In genomic region chr5:81601912-81602311, GRCh38 we compare ENCODE assay signal across 16 cellular contexts.
A peak's percentile ranks its signal among the peaks of the same experiment; 100 is the strongest.
DNase-seq lines count a peak whose midpoint lies in the region; ATAC-seq, FAIRE-seq and TF ChIP-seq lines count a peak whose summit lies in the region.
"Had no signal": no experiment of that assay in that cellular context is flagged by ENCODE, and none has a peak within 500 bp of the region (broad histone marks: within the 10 kb centered on the region; RNA-seq: fewer than 3 reads in every experiment).

No MANE protein-coding gene starts in this region.

- H3K9me2 ChIP-seq in PC-3 (replicated peaks; ENCODE audit: low read length) = no peaks in the 10 kb centered on the region

- POLR2A ChIA-PET in PC-3 (lab: Charles Lee; ENCODE audit: unreplicated experiment) = interaction anchor here (0.6 kb wide), 2 partner anchors 143 to 155 kb away, joined by 3 read pairs; no protein-coding TSS in a partner anchor

- H3K27ac ChIP-seq in cardiac muscle cell (peak overlapping the region; percentile 9), PC-3 (ENCODE audit: low read length) (no peak overlapping the region)

- H3K9me3 ChIP-seq in cardiac muscle cell (ENCODE audit: low read depth) = no peaks in the 10 kb centered on the region
- H3K9me3 ChIP-seq in PC-3 (ENCODE audit: low read length) = no peaks in the 10 kb centered on the region

- intact Hi-C loops in cardiac septum (cut with DNase I) = no loop called here
- intact Hi-C loops in PC-3 (cut with micrococcal nuclease) = no loop called here

- no peaks in the 10 kb centered on the region for H3K36me3 ChIP-seq in cardiac muscle cell
- H3K36me3 ChIP-seq in PC-3 (ENCODE audit: low read depth, low read length) = no peaks in the 10 kb centered on the region

- no peaks in the 10 kb centered on the region for H3K27me3 ChIP-seq in cardiac muscle cell
- H3K27me3 ChIP-seq in PC-3 (ENCODE audit: low read length) = no peaks in the 10 kb centered on the region

- TF ChIP-seq CTCF in cardiac muscle cell (IDR thresholded peaks at IDR 0.05; ENCODE audit: low read depth, low read length) = no peak
- no peak for TF ChIP-seq CTCF in PC-3 (conservative IDR thresholded peaks at IDR 0.05; ENCODE audit: low read depth, low read length)
- TF ChIP-seq CTCF in fibroblast of mammary gland (conservative IDR thresholded peaks at IDR 0.05; ENCODE audit: control insufficient read depth, insufficient read depth, low read depth, low read length) = no peak

- H3K4me3 ChIP-seq in cardiac muscle cell (no peak overlapping the region), PC-3 (ENCODE audit: low read length) (no peak overlapping the region), fibroblast of mammary gland (ENCODE audit: control insufficient read depth, low read depth, low read length) (no peak overlapping the region)

- H2AFZ ChIP-seq in PC-3 (ENCODE audit: low read length) = no peak overlapping the region

- H3K4me2 ChIP-seq in PC-3 (ENCODE audit: low read length) = no peak overlapping the region

- H3K9ac ChIP-seq in PC-3 (ENCODE audit: low read length) = no peak overlapping the region

- H3F3A ChIP-seq in PC-3 (ENCODE audit: low read length, unreplicated experiment) = no peaks in the 10 kb centered on the region

- no peaks in the 10 kb centered on the region for H3K79me2 ChIP-seq in PC-3 (ENCODE audit: low read length)

- peak; percentile 32 for FAIRE-seq in urothelium cell line (lab: Jason Lieb, UNC)
- FAIRE-seq: frontal cortex, GM12892 had no signal

- ATAC-seq in PC-3 (peak; percentile 98), GM18870 (IDR thresholded peaks at IDR 0.05; ENCODE audit: unreplicated experiment) (no peak), GM19351 (IDR thresholded peaks at IDR 0.05; ENCODE audit: unreplicated experiment) (no peak)
- ATAC-seq: left ventricle myocardium superior had no signal

- peak in 1 of 2 donors; percentile 38 for DNase-seq in cardiac muscle cell (ENCODE audit: low read depth in 1 of 2, low spot score in 1 of 2)
- no peak for DNase-seq in cardiac septum (ENCODE audit: low spot score)
- peak; percentile 40 for DNase-seq in PC-3
- peak; percentile 15 for DNase-seq in fibroblast of mammary gland (ENCODE audit: low read depth)
- no peak for DNase-seq in urothelium cell line (ENCODE audit: low spot score)
- no peak for DNase-seq in pons (ENCODE audit: low spot score)
- DNase-seq: activated B cell treated with CpG ODN at 0.5 μM for 24 hours; activated CD8-positive, alpha-beta memory T cell treated with anti-CD3 and anti-CD28 coated beads for 24 hours; CD4-positive, alpha-beta memory T cell; GF-D8; left ventricle myocardium superior; Right ventricle myocardium superior had no signal

- H4K20me1 ChIP-seq in PC-3 (ENCODE audit: low read length) = no peaks in the 10 kb centered on the region

- no TSS peak for BruUV-seq in PC-3 (replicated peaks; lab: Mats Ljungman, UMichigan)

- CTCF ChIA-PET in PC-3 (lab: Charles Lee) = no interaction called here

- no peaks in the 10 kb centered on the region for H3K4me1 ChIP-seq in cardiac muscle cell (ENCODE audit: low read depth)
- 0 out of 2 replicates have a peak, but pooled peaks cover 3% of the 10 kb centered on the region for H3K4me1 ChIP-seq in PC-3 (ENCODE audit: insufficient read depth, low read length)

Comparison
In these comparisons a context has a peak if more than half of its experiments do, and no peak if none do; other contexts are left out.
1. DNase-seq: peak in PC-3 (single experiment) and fibroblast of mammary gland (single experiment); none in cardiac septum (single experiment), urothelium cell line (single experiment) and pons (single experiment).